Comparison of ENCODE assay signal across 7 cellular contexts in the genomic region with DNA sequence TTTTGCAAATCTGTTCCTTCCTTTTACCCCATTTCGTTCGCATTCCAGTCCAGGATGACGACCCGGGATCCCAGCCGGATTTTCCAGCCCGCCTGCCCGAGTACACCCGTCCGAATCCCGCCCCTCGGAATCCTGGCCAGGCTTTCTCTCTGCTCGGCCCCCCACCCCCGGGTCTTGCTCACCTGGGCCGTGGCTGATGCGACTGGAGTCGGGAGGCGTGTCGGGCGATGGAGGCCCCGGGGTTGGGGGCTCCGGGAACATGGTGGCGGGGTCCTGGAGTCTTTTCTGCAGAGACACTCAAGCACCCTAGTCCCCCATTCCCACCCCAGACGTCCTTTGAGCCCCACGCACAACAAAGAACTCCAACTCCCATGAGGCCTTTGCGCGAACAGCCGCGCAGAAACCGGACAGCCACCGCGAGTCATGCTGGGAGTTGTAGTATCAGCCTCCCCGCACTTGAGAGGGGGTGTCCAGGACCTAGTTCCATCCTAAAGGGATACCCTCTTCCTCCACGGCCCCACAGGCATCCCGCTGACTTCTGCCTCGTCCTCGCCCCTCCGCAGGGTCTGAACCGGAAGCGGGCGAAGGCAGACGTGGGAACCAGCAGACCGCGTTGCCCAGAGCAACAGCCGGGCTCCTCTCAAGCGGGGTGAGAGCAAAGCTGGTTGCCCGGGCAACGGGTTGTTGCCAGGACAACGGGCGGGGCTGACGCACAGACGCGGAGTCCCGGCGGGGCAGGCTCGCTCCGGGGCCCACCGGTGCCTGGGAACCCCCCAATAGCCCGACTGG. TPM values are rescaled to one million over a fixed set of nuclear protein-coding genes. Genes with fewer than 3 reads are reported as not detected.
DNase-seq lines count a peak whose midpoint lies in the region; ATAC-seq and TF ChIP-seq lines count a peak whose summit lies in the region.

No MANE protein-coding gene starts in this region.

- H3K4me3 Mint-ChIP-seq in chondrocyte (ENCODE audit: unreplicated experiment), result peak overlapping the region; percentile 72

- peak overlapping the region in 1 of 2 donors; percentile 17 for H3K4me3 ChIP-seq in left lung

- H3K36me3 ChIP-seq in left lung, result no peaks in the 10 kb centered on the region

- H3K9me3 ChIP-seq in left lung, result no peaks in the 10 kb centered on the region

- intact Hi-C loops in left lung (cut with DNase I), result no loop called here

- ATAC-seq in GM18867 (IDR thresholded peaks at IDR 0.05; ENCODE audit: unreplicated experiment), result peak; percentile 76
- peak; percentile 78 for ATAC-seq in HG03066 (IDR thresholded peaks at IDR 0.05; ENCODE audit: low read depth, unreplicated experiment)
- ATAC-seq in left lung, result peak; percentile 83

- H3K27ac Mint-ChIP-seq in chondrocyte (ENCODE audit: unreplicated experiment), result peak overlapping the region; percentile 76

- peaks cover 36% of the 10 kb centered on the region for H3K27me3 Mint-ChIP-seq in chondrocyte (ENCODE audit: low read depth)

- H3K9me3 Mint-ChIP-seq in chondrocyte (ENCODE audit: low read depth), result no peaks in the 10 kb centered on the region

- peak; percentile 92 for DNase-seq in NCI-H345 (lab: John Stamatoyannopoulos, UW)
- peak; percentile 83 to 87 for DNase-seq in activated CD4-positive, alpha-beta T cell treated with anti-CD3 and anti-CD28 coated beads for 4 hours
- DNase-seq in chondrocyte (ENCODE audit: low spot score), result no peak
- peak; percentile 54 to 83 for DNase-seq in left lung
- DNase-seq in stimulated activated CD4-positive, alpha-beta T cell treated with anti-CD3 and anti-CD28 coated beads, Interleukin-4, amount 100 ng/mL, for 48 hours (ENCODE audit: low read depth in 2 of 2), result peak; percentile 83 to 88

- TF ChIP-seq CTCF in chondrocyte (IDR thresholded peaks at IDR 0.05) (no peak), left lung (IDR thresholded peaks at IDR 0.05) (no peak)

- peaks cover 74 to 100% of the 10 kb centered on the region in 2 donors for H3K27me3 ChIP-seq in left lung

- no peaks in the 10 kb centered on the region for H3K36me3 Mint-ChIP-seq in chondrocyte (ENCODE audit: low read depth)

- H3K4me1 ChIP-seq in left lung, result peaks cover 4 to 16% of the 10 kb centered on the region in 2 donors

- no peak overlapping the region for H3K27ac ChIP-seq in left lung

- peaks cover 12% of the 10 kb centered on the region for H3K4me1 Mint-ChIP-seq in chondrocyte (ENCODE audit: low read depth)

RNA-seq across cellular contexts. Expression of gene SYT5, which starts 1.1 kb away (rescaled TPM):
- total RNA-seq in chondrocyte, result 0.80 TPM in 1 of 3 replicates, not detected in the others
- total RNA-seq in left lung, result not detected

RNA-seq across cellular contexts. Expression of gene DNAAF3, which starts 12.6 kb away (rescaled TPM):
- total RNA-seq in chondrocyte (0.90 to 2.2 TPM (median 1.3 TPM) in 3 replicates), left lung (10 to 100 TPM in 1 of 2 donors, under 1 TPM in 1; 0.76 to 11.0 TPM)

RNA-seq across cellular contexts. Expression of gene TNNI3, which starts 21.4 kb away (rescaled TPM):
- total RNA-seq in chondrocyte (not detected in 3 replicates), left lung (1 to 10 TPM; 1.2 to 1.6 TPM)

RNA-seq across cellular contexts. Expression of gene TNNT1, which starts 30.0 kb away (rescaled TPM):
- total RNA-seq in chondrocyte, result 0.62 TPM in 1 of 3 replicates, not detected in the others
- total RNA-seq in left lung, result 1 to 10 TPM in 1 of 2 donors, not detected in 1; 1.6 TPM

RNA-seq across cellular contexts. Expression of gene PTPRH, which starts 30.3 kb away (rescaled TPM):
- 0.42 to 0.54 TPM in 2 of 3 replicates, not detected in the other for total RNA-seq in chondrocyte
- total RNA-seq in left lung, result under 1 TPM; 0.20 to 0.63 TPM
